ENCODE assay signal across 1 cellular context in genomic region chr1:155185783-155186265, GRCh38.
TF ChIP-seq lines count a peak whose summit lies in the region.

No MANE protein-coding gene starts in this region.

TF ChIP-seq in H1, 55 proteins besides CTCF, POLR2A, EP300 and RAD21:
- TF ChIP-seq SIN3A (conservative IDR thresholded peaks at IDR 0.05 in 1 of 2, IDR thresholded peaks at IDR 0.05 in 1 of 2; ENCODE audit: low read depth in 1 of 2, low read length in 2 of 2) (no peak), KDM1A (IDR thresholded peaks at IDR 0.05; ENCODE audit: borderline replicate concordance, low read length) (no peak), CREB1 (IDR thresholded peaks at IDR 0.05) (no peak), SAP30 (IDR thresholded peaks at IDR 0.05; ENCODE audit: insufficient read depth, insufficient replicate concordance, low read length) (no peak)
